In genomic region chr7:152643979-152644559, GRCh38 we compare ENCODE assay signal across 20 cellular contexts.
"Had no signal": no experiment of that assay in that cellular context is flagged by ENCODE, and none has a peak within 500 bp of the region (broad histone marks: within the 10 kb centered on the region; RNA-seq: fewer than 3 reads in every experiment).

No MANE protein-coding gene starts in this region.

- H3K9me3 ChIP-seq: adrenal gland had no signal

- H3K4me3 Mint-ChIP-seq: activated CD4-positive, alpha-beta T cell treated with anti-CD3 and anti-CD28 coated beads for 36 hours; activated CD8-positive, alpha-beta T cell treated with anti-CD3 and anti-CD28 coated beads for 36 hours; activated naive CD8-positive, alpha-beta T cell treated with anti-CD3 and anti-CD28 coated beads, Interleukin-2, amount 10 ng/mL, durations not matched to agents 7 days and 5 days; activated T-cell treated with anti-CD3 and anti-CD28 coated beads, Interleukin-2, amount 50 U/mL, for 72 hours; T-helper 17 cell had no signal

- H3K27ac ChIP-seq: adrenal gland, VCaP had no signal

- DNase-seq: activated CD4-positive, alpha-beta T cell treated with anti-CD3 and anti-CD28 coated beads for 36 hours; activated CD8-positive, alpha-beta memory T cell treated with anti-CD3 and anti-CD28 coated beads, Interleukin-2, amount 50 U/mL, for 4 hours; activated CD8-positive, alpha-beta T cell treated with anti-CD3 and anti-CD28 coated beads for 36 hours; activated gamma-delta T cell treated with Interleukin-2 at 50 U/mL for 16 hours; activated naive CD4-positive, alpha-beta T cell treated with anti-CD3 and anti-CD28 coated beads, Interleukin-2, amount 50 U/mL, for 16 hours; activated naive CD8-positive, alpha-beta T cell treated with anti-CD3 and anti-CD28 coated beads, Interleukin-2, amount 10 ng/mL, durations not matched to agents 7 days and 5 days; activated T-cell treated with anti-CD3 and anti-CD28 coated beads, Interleukin-2, amount 50 U/mL, for 72 hours; adrenal gland; anterior cingulate cortex; Kasumi-1; NCI-H146; NCI-H187 treated with DMSO at 0.1 percent for 48 hours; NCI-H2081 treated with DMSO at 0.1 percent for 48 hours; NCI-H446; NCI-H524; SIG-M5; T-helper 17 cell; T-helper 9 cell had no signal

- ATAC-seq: activated CD4-positive, alpha-beta T cell treated with anti-CD3 and anti-CD28 coated beads for 36 hours; activated CD8-positive, alpha-beta T cell treated with anti-CD3 and anti-CD28 coated beads for 36 hours; activated T-cell treated with anti-CD3 and anti-CD28 coated beads, Interleukin-2, amount 50 U/mL, for 72 hours; T-helper 17 cell had no signal

- H3K27me3 ChIP-seq: adrenal gland had no signal

- H3K27ac Mint-ChIP-seq: activated CD4-positive, alpha-beta T cell treated with anti-CD3 and anti-CD28 coated beads for 36 hours; activated CD8-positive, alpha-beta T cell treated with anti-CD3 and anti-CD28 coated beads for 36 hours; activated naive CD8-positive, alpha-beta T cell treated with anti-CD3 and anti-CD28 coated beads, Interleukin-2, amount 10 ng/mL, durations not matched to agents 7 days and 5 days; activated T-cell treated with anti-CD3 and anti-CD28 coated beads, Interleukin-2, amount 50 U/mL, for 72 hours; activated T-helper 2 cell treated with anti-CD3 and anti-CD28 coated beads, Interferon-gamma antibody, Interleukin-2, Interleukin-4, amounts not matched to agents 10 μg/mL and 5 μg/mL and 100 μg/mL, durations not matched to agents 14 hours and 24 hours and 36 hours; T-helper 17 cell had no signal

- H3K4me1 Mint-ChIP-seq: activated CD4-positive, alpha-beta T cell treated with anti-CD3 and anti-CD28 coated beads for 36 hours; activated naive CD8-positive, alpha-beta T cell treated with anti-CD3 and anti-CD28 coated beads, Interleukin-2, amount 10 ng/mL, durations not matched to agents 7 days and 5 days; T-helper 17 cell had no signal

- H3K4me1 ChIP-seq: adrenal gland had no signal

- H3K4me3 ChIP-seq: adrenal gland had no signal

- H3K36me3 ChIP-seq: adrenal gland had no signal

- H3K27me3 Mint-ChIP-seq: activated CD4-positive, alpha-beta T cell treated with anti-CD3 and anti-CD28 coated beads for 36 hours; activated CD8-positive, alpha-beta T cell treated with anti-CD3 and anti-CD28 coated beads for 36 hours; activated naive CD8-positive, alpha-beta T cell treated with anti-CD3 and anti-CD28 coated beads, Interleukin-2, amount 10 ng/mL, durations not matched to agents 7 days and 5 days; T-helper 17 cell had no signal
